ENCODE assay signal across 10 cellular contexts in the genomic region with DNA sequence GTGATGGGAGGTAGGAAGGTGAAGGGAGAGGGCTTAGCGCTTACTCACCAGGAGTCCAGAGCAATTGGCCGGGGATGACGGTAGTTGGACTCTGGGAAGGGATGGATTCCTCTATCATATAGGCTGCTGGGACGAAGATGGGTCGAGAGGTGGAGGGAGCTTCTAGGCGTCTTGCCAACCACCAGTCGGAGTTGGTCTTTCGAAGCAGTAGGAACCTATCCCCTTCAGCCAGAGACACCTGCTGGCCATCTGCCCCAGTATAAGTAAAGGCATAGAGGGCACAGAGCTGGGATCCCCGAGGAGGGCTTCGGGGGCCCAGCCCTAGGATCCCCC. TPM values are rescaled to one million over a fixed set of nuclear protein-coding genes. Genes with fewer than 3 reads are reported as not detected.
A peak's percentile ranks its signal among the peaks of the same experiment; 100 is the strongest.
DNase-seq lines count a peak whose midpoint lies in the region; ATAC-seq and TF ChIP-seq lines count a peak whose summit lies in the region.
"Had no signal": no experiment of that assay in that cellular context is flagged by ENCODE, and none has a peak within 500 bp of the region (broad histone marks: within the 10 kb centered on the region; RNA-seq: fewer than 3 reads in every experiment).

No MANE protein-coding gene starts in this region.

- H4K20me1 ChIP-seq in DND-41 (ENCODE audit: insufficient read depth, low read length) = no peaks in the 10 kb centered on the region

- peaks cover 10% of the 10 kb centered on the region for H3K36me3 ChIP-seq in DND-41 (ENCODE audit: insufficient read depth, low read length)
- H3K36me3 ChIP-seq in KOPT-K1 (ENCODE audit: insufficient read depth, low read length) = peaks cover 25% of the 10 kb centered on the region
- peaks cover 7% of the 10 kb centered on the region for H3K36me3 ChIP-seq in rectal smooth muscle tissue (ENCODE audit: control insufficient read depth, insufficient read depth, low read length)
- peaks cover 5% of the 10 kb centered on the region for H3K36me3 ChIP-seq in WERI-Rb-1

- no peaks in the 10 kb centered on the region for H3K36me3 Mint-ChIP-seq in WTC11
- H3K36me3 Mint-ChIP-seq: brain had no signal

- H3K9me3 Mint-ChIP-seq in WTC11 = no peaks in the 10 kb centered on the region

- peaks cover 14% of the 10 kb centered on the region for H3K79me2 ChIP-seq in DND-41 (ENCODE audit: insufficient read depth, low read length)

- H3K4me3 Mint-ChIP-seq in WTC11 = no peak overlapping the region

- peaks cover 31% of the 10 kb centered on the region for H3K4me1 ChIP-seq in DND-41 (ENCODE audit: insufficient read depth, low read length)
- peaks cover 2% of the 10 kb centered on the region for H3K4me1 ChIP-seq in rectal smooth muscle tissue (ENCODE audit: control insufficient read depth, insufficient read depth, low read length)

- H3K27me3 Mint-ChIP-seq in WTC11 (ENCODE audit: low read depth) = peaks cover 72% of the 10 kb centered on the region

- intact Hi-C loops in dorsolateral prefrontal cortex (cut with DNase I) = no loop called here

- POLR2A ChIA-PET in WTC11 (lab: Charles Lee) = no interaction called here

- CTCF ChIA-PET in WTC11 (lab: Charles Lee) = no interaction called here

- H3K9me3 ChIP-seq in DND-41 (ENCODE audit: insufficient read depth, low read length, severe bottlenecking) = no peaks in the 10 kb centered on the region
- no peaks in the 10 kb centered on the region for H3K9me3 ChIP-seq in KOPT-K1 (ENCODE audit: insufficient read depth, low read length, poor library complexity, severe bottlenecking)
- no peaks in the 10 kb centered on the region for H3K9me3 ChIP-seq in WERI-Rb-1 (ENCODE audit: severe bottlenecking)

- H3K4me2 ChIP-seq in DND-41 (ENCODE audit: insufficient read depth, low read length) = no peak overlapping the region

- TF ChIP-seq CTCF in DND-41 (IDR thresholded peaks at IDR 0.05; ENCODE audit: borderline replicate concordance, extremely low read depth, low read length, poor library complexity, severe bottlenecking) (no peak), dorsolateral prefrontal cortex (IDR thresholded peaks at IDR 0.05 in 54 of 56, conservative IDR thresholded peaks at IDR 0.05 in 2 of 56; ENCODE audit: low read depth in 1 of 56, partially characterized antibody in 56 of 56) (no peak), WERI-Rb-1 (IDR thresholded peaks at IDR 0.05; ENCODE audit: low read depth, low read length) (no peak), WTC11 (IDR thresholded peaks at IDR 0.05) (no peak)

- H3K4me3 ChIP-seq in DND-41 (ENCODE audit: low read depth in 1 of 2, low read length in 2 of 2) (no peak overlapping the region), dorsolateral prefrontal cortex (peak overlapping the region in 1 of 59 donors; percentile 1), rectal smooth muscle tissue (ENCODE audit: low read length) (peak overlapping the region; percentile 33), WERI-Rb-1 (ENCODE audit: low read depth, low read length) (no peak overlapping the region)

- no peak for ATAC-seq in DND-41 (ENCODE audit: insufficient read depth, low read depth)
- no peak for ATAC-seq in WTC11

- no peak overlapping the region for H3K27ac Mint-ChIP-seq in WTC11
- H3K27ac Mint-ChIP-seq: brain had no signal

- H3K4me1 Mint-ChIP-seq in WTC11 = peaks cover 48% of the 10 kb centered on the region

- no peaks in the 10 kb centered on the region for H3K27me3 ChIP-seq in DND-41 (ENCODE audit: insufficient read depth, low read length, poor library complexity)
- peaks cover 0 to 38% (median 13%) of the 10 kb centered on the region in 45 donors for H3K27me3 ChIP-seq in dorsolateral prefrontal cortex
- peaks cover 20% of the 10 kb centered on the region for H3K27me3 ChIP-seq in rectal smooth muscle tissue (ENCODE audit: control insufficient read depth, insufficient read depth, low read length)
- H3K27me3 ChIP-seq in WERI-Rb-1 (ENCODE audit: insufficient read depth, low read depth, severe bottlenecking) = no peaks in the 10 kb centered on the region

- H3K9ac ChIP-seq in DND-41 (ENCODE audit: low read depth, low read length) (no peak overlapping the region), rectal smooth muscle tissue (ENCODE audit: low read length) (peak overlapping the region; percentile 14)

- no peak for DNase-seq in DND-41
- no peak for DNase-seq in dorsolateral prefrontal cortex
- DNase-seq in activated gamma-delta T cell (lab: John Stamatoyannopoulos, UW) = no peak
- no peak for DNase-seq in NCI-H748 (lab: John Stamatoyannopoulos, UW; ENCODE audit: unreplicated experiment)
- no peak for DNase-seq in WERI-Rb-1
- DNase-seq in WTC11 (ENCODE audit: low spot score) = no peak
- DNase-seq: NCI-H2171 treated with DMSO at 0.1 percent for 48 hours had no signal

- peak overlapping the region; percentile 91; the same call in 1 of the 2 replicates for H3K27ac ChIP-seq in DND-41 (ENCODE audit: low read length)
- peak overlapping the region; percentile 94 for H3K27ac ChIP-seq in KOPT-K1 (ENCODE audit: low read depth, low read length, poor library complexity, severe bottlenecking)
- H3K27ac ChIP-seq in dorsolateral prefrontal cortex = peak overlapping the region in 30 of 59 donors; percentile 4 to 79 (median 60)
- H3K27ac ChIP-seq in rectal smooth muscle tissue (ENCODE audit: low read depth, low read length) = no peak overlapping the region
- H3K27ac ChIP-seq in WERI-Rb-1 = no peak overlapping the region

- H2AFZ ChIP-seq in DND-41 (ENCODE audit: low read depth, low read length) = no peak overlapping the region

TF ChIP-seq in WTC11, 78 proteins besides CTCF, POLR2A, EP300 and RAD21:
- TF ChIP-seq KAT7 (CRISPR knock-in tag; IDR thresholded peaks at IDR 0.05; ENCODE audit: borderline replicate concordance) = no peak

RNA-seq across cellular contexts. Expression of gene ARHGAP9, which starts 0.7 kb away (rescaled TPM):
- total RNA-seq in dorsolateral prefrontal cortex (10 to 100 TPM in 108 of 120 experiments, 1 to 10 TPM in 12; 7.1 to 28.3 (median 14.6) TPM), WTC11 (2021) (3.6 to 3.9 TPM (median 3.8 TPM) in 3 replicates)

RNA-seq across cellular contexts. Expression of gene MARS1, which starts 8.9 kb away (rescaled TPM):
- total RNA-seq in dorsolateral prefrontal cortex (100 to 1,000 TPM; 134 to 299 (median 183) TPM), WTC11 (2021) (283 to 367 TPM (median 314 TPM) in 3 replicates)

RNA-seq across cellular contexts. Expression of gene GLI1, which starts 19.4 kb away (rescaled TPM):
- total RNA-seq in dorsolateral prefrontal cortex = 10 to 100 TPM in 6 of 120 experiments, 1 to 10 TPM in 88, under 1 TPM in 25, not detected in 1; 0.15 to 12.1 (median 2.1) TPM
- total RNA-seq in WTC11 (2021) = 16.2 to 19.1 TPM (median 16.7 TPM) in 3 replicates

RNA-seq across cellular contexts. Expression of gene INHBE, which starts 23.9 kb away (rescaled TPM):
- total RNA-seq in dorsolateral prefrontal cortex = 1 to 10 TPM in 3 of 120 experiments, under 1 TPM in 26, not detected in 91; 0.17 to 2.6 (median 0.44) TPM
- 3.2 to 5.0 TPM (median 3.3 TPM) in 3 replicates for total RNA-seq in WTC11 (2021)

RNA-seq across cellular contexts. Expression of gene DDIT3, which starts 41.3 kb away (rescaled TPM):
- total RNA-seq in dorsolateral prefrontal cortex (100 to 1,000 TPM in 1 of 120 experiments, 10 to 100 TPM in 119; 17.0 to 102 (median 32.4) TPM), WTC11 (2021) (3.4 to 5.3 TPM (median 3.9 TPM) in 3 replicates)

Comparison
In these comparisons a context has a peak if more than half of its experiments do, and no peak if none do; other contexts are left out.
1. H3K27ac ChIP-seq: peak in DND-41 (single experiment), KOPT-K1 (single experiment) and dorsolateral prefrontal cortex (30 of 59); none in rectal smooth muscle tissue (single experiment) and WERI-Rb-1 (single experiment).